ENCODE assay signal across 7 cellular contexts in the genomic region with DNA sequence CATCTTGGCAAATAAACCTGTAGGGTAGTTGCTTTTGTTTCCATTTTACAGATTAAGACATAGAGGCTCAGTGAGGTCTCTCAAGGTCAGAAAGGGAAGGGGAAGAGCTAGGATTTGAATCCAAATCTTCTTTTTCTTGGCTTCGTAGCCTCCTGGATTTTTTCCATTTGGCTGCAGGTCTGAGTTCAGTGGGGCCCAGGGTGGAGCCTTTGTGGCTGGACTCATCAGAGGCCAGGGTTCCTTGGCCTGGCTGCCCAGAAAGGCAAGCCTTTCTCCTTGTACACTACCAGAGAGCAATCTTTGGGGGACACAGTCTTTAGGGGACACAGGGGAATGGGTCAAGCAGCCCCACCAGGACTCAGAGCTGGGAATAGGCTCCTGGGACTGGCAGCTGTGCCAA. TPM values are rescaled to one million over a fixed set of nuclear protein-coding genes. Genes with fewer than 3 reads are reported as not detected.
DNase-seq lines count a peak whose midpoint lies in the region; ATAC-seq, FAIRE-seq and TF ChIP-seq lines count a peak whose summit lies in the region.

No MANE protein-coding gene starts in this region.

- no peak for FAIRE-seq in HTR-8/SVneo (lab: Jason Lieb, UNC)

- 52 to 81% (median 77%) methylated on average over 1 of the region's 1 CpG for WGBS in stomach, 5 donors

- H3K27me3 ChIP-seq in stomach, result no peaks in the 10 kb centered on the region

- H3K36me3 Mint-ChIP-seq in HFFc6 (ENCODE audit: low read depth) (no peaks in the 10 kb centered on the region), immature natural killer cell (no peaks in the 10 kb centered on the region)
- no peaks in the 10 kb centered on the region for H3K36me3 Mint-ChIP-seq in activated naive CD4-positive, alpha-beta T cell treated with anti-CD3 and anti-CD28 coated beads, Interleukin-2, amount 50 U/mL, for 72 hours

- H3K27ac Mint-ChIP-seq in HFFc6 (peak overlapping the region; percentile 92), immature natural killer cell (peak overlapping the region in 3 of 6 donors; percentile 50 to 74 (median 70))
- H3K27ac Mint-ChIP-seq in activated naive CD4-positive, alpha-beta T cell treated with anti-CD3 and anti-CD28 coated beads, Interleukin-2, amount 50 U/mL, for 72 hours, result peak overlapping the region; percentile 73 to 86

- H3K9me3 ChIP-seq in stomach, result no peaks in the 10 kb centered on the region

- H3K9me3 Mint-ChIP-seq in HFFc6 (no peaks in the 10 kb centered on the region), immature natural killer cell (no peaks in the 10 kb centered on the region)
- no peaks in the 10 kb centered on the region for H3K9me3 Mint-ChIP-seq in activated naive CD4-positive, alpha-beta T cell treated with anti-CD3 and anti-CD28 coated beads, Interleukin-2, amount 50 U/mL, for 72 hours

- H3K27ac ChIP-seq in stomach, result peak overlapping the region; percentile 59 to 93 (median 84)

- H3K4me3 ChIP-seq in stomach, result no peak overlapping the region

- TF ChIP-seq CTCF in HFFc6 (IDR thresholded peaks at IDR 0.05), result no peak
- no peak for TF ChIP-seq CTCF in stomach (IDR thresholded peaks at IDR 0.05)

- peaks cover 38 to 69% (median 50%) of the 10 kb centered on the region in 4 donors for H3K4me1 ChIP-seq in stomach

- H3K4me1 Mint-ChIP-seq in HFFc6 (ENCODE audit: low read depth), result peaks cover 56% of the 10 kb centered on the region
- H3K4me1 Mint-ChIP-seq in immature natural killer cell, result peaks cover 37 to 43% of the 10 kb centered on the region in 2 donors

- peak overlapping the region; percentile 30 for H3K4me3 Mint-ChIP-seq in HFFc6
- H3K4me3 Mint-ChIP-seq in immature natural killer cell, result no peak overlapping the region

- 0 out of 2 replicates have a peak, but pooled peaks cover 2% of the 10 kb centered on the region for H3K27me3 Mint-ChIP-seq in HFFc6 (ENCODE audit: insufficient read depth)
- peaks cover 2 to 4% (median 4%) of the 10 kb centered on the region in 3 donors for H3K27me3 Mint-ChIP-seq in immature natural killer cell (ENCODE audit: low read depth in 3 of 3)

- DNase-seq in HFFc6 (no peak), left cardiac atrium (peak; percentile 68), stomach (no peak), HTR-8/SVneo (ENCODE audit: insufficient read length, low spot score) (no peak), foreskin melanocyte (no peak), immature natural killer cell (no peak)
- DNase-seq in activated naive CD4-positive, alpha-beta T cell treated with anti-CD3 and anti-CD28 coated beads, Interleukin-2, amount 50 U/mL, for 72 hours (ENCODE audit: low spot score in 2 of 2), result no peak

- no peak for ATAC-seq in activated naive CD4-positive, alpha-beta T cell treated with anti-CD3 and anti-CD28 coated beads, Interleukin-2, amount 50 U/mL, for 72 hours
- peak; percentile 36 to 56 for ATAC-seq in left cardiac atrium

- TF ChIP-seq EP300 in stomach (IDR thresholded peaks at IDR 0.05), result no peak

- no peaks in the 10 kb centered on the region for H3K36me3 ChIP-seq in stomach

- intact Hi-C loops in left cardiac atrium (cut with DNase I), result loop anchor here (2.0 to 10.0 kb wide), 5 partner anchors 68 to 312 kb away; partner anchors contain the start of gene FBXW2 (in 1 of the 2)
- intact Hi-C loops in stomach (cut with DNase I; ENCODE audit: low total_unique reads), result loop anchor here (10.0 kb wide), 1 partner anchor 182 kb away; no protein-coding TSS in a partner anchor

- TF ChIP-seq POLR2A in stomach (IDR thresholded peaks at IDR 0.05), result no peak

RNA-seq across cellular contexts. Expression of gene TRAF1, which starts 10.5 kb away (rescaled TPM):
- total RNA-seq in HFFc6 (2021; fragmentation: NEBNext Ultra II Directional; extraction: Animal tissue kit (Norgen Biotek cat#: 25700)), result 1 to 10 TPM in 1 of 6 experiments, under 1 TPM in 5; 0.54 to 1.0 (median 0.87) TPM
- 100 to 1,000 TPM in 1 of 2 donors, 10 to 100 TPM in 1; 99.5 to 100 TPM for total RNA-seq in activated naive CD4-positive, alpha-beta T cell treated with anti-CD3 and anti-CD28 coated beads, Interleukin-2, amount 50 U/mL, for 72 hours
- total RNA-seq in left cardiac atrium (1 to 10 TPM; 3.3 to 3.7 TPM), stomach (10 to 100 TPM in 1 of 5 donors, 1 to 10 TPM in 3, under 1 TPM in 1; 0.58 to 10.3 (median 2.8) TPM)
- polyA plus RNA-seq in stomach (1 to 10 TPM; 2.3 to 6.8 (median 3.7) TPM), immature natural killer cell (1 to 10 TPM in 2 of 3 donors, under 1 TPM in 1; 0.67 to 3.4 (median 1.5) TPM)

Comparison
In these comparisons a context has a peak if more than half of its experiments do, and no peak if none do; other contexts are left out.
1. ATAC-seq: peak in left cardiac atrium (2 of 2); none in activated naive CD4-positive, alpha-beta T cell treated with anti-CD3 and anti-CD28 coated beads, Interleukin-2, amount 50 U/mL, for 72 hours (0 of 2).
2. RNA of gene TRAF1, which starts 10.5 kb away (total RNA-seq): 99.5 to 100 TPM in activated naive CD4-positive, alpha-beta T cell treated with anti-CD3 and anti-CD28 coated beads, Interleukin-2, amount 50 U/mL, for 72 hours; 3.3 to 3.7 TPM in left cardiac atrium, 0.58 to 10.3 TPM in stomach and 0.54 to 1.0 TPM in HFFc6; every median in the first group is over 4 times any median in the second.